Comparison of ENCODE assay signal across 20 cellular contexts in genomic region chr10:83538047-83538446, GRCh38.
A peak's percentile ranks its signal among the peaks of the same experiment; 100 is the strongest.
DNase-seq lines count a peak whose midpoint lies in the region; ATAC-seq and TF ChIP-seq lines count a peak whose summit lies in the region.
"Had no signal": no experiment of that assay in that cellular context is flagged by ENCODE, and none has a peak within 500 bp of the region (broad histone marks: within the 10 kb centered on the region; RNA-seq: fewer than 3 reads in every experiment).

No MANE protein-coding gene starts in this region.

- no peak overlapping the region for H2BK15ac ChIP-seq in mesenchymal stem cell (ENCODE audit: low read depth, poor library complexity, severe bottlenecking)

- H2BK5ac ChIP-seq in mesenchymal stem cell (ENCODE audit: low read depth, low read length, poor library complexity, severe bottlenecking): peak overlapping the region; percentile 89

- H3K4me2 ChIP-seq in mesenchymal stem cell (ENCODE audit: low read length, poor library complexity, severe bottlenecking): no peak overlapping the region
- H3K4me2 ChIP-seq: A549, BLaER1 had no signal

- peaks cover 2% of the 10 kb centered on the region for H3K4me1 ChIP-seq in mesenchymal stem cell (ENCODE audit: control insufficient read depth, insufficient read depth, low read depth, low read length)
- H3K4me1 ChIP-seq: A549 had no signal

- no peaks in the 10 kb centered on the region for H3K36me3 ChIP-seq in mesenchymal stem cell (ENCODE audit: control insufficient read depth in 1 of 2, insufficient read depth in 2 of 2, low read depth in 1 of 2, low read length in 2 of 2)
- H3K36me3 ChIP-seq: BLaER1 had no signal

- no peak overlapping the region for H3K4me3 ChIP-seq in mesenchymal stem cell (ENCODE audit: insufficient read depth in 1 of 2, low read depth in 1 of 2, low read length in 2 of 2)
- H3K4me3 ChIP-seq: A549, BLaER1 had no signal

- H4K91ac ChIP-seq in mesenchymal stem cell (ENCODE audit: low read length): no peak overlapping the region

- peak overlapping the region; percentile 96 for H2AK5ac ChIP-seq in mesenchymal stem cell (ENCODE audit: low read length, severe bottlenecking)

- no peak for TF ChIP-seq CTCF in omental fat pad (IDR thresholded peaks at IDR 0.05)

- no peak overlapping the region for H3K4ac ChIP-seq in mesenchymal stem cell (ENCODE audit: low read depth in 1 of 2, low read length in 2 of 2)

- H2BK12ac ChIP-seq in mesenchymal stem cell (ENCODE audit: low read length in 2 of 2): peak overlapping the region in 1 of 2 experiments; percentile 46

- H3K79me1 ChIP-seq in mesenchymal stem cell (replicated peaks; ENCODE audit: low read length, poor library complexity, severe bottlenecking): no peaks in the 10 kb centered on the region

- no peak overlapping the region for H2BK120ac ChIP-seq in mesenchymal stem cell (ENCODE audit: low read depth, low read length)

- no peak overlapping the region for H3K23ac ChIP-seq in mesenchymal stem cell (ENCODE audit: low read length in 2 of 2)

- peak; percentile 19 for DNase-seq in DMS53 (lab: John Stamatoyannopoulos, UW)
- DNase-seq in DMS53 treated with DMSO at 0.1 percent for 48 hours (lab: John Stamatoyannopoulos, UW; ENCODE audit: unreplicated experiment): no peak
- peak; percentile 10 for DNase-seq in DMS 273 treated with DMSO at 0.1 percent for 48 hours (lab: John Stamatoyannopoulos, UW)
- DNase-seq in NCI-H446 treated with DMSO at 0.1 percent for 48 hours (lab: John Stamatoyannopoulos, UW): peak; percentile 76
- no peak for DNase-seq in mesenchymal stem cell
- DNase-seq in omental fat pad (ENCODE audit: low spot score): no peak
- DNase-seq in activated CD4-positive, alpha-beta T cell treated with anti-CD3 and anti-CD28 coated beads for 4 hours: no peak
- DNase-seq: AML-193; CD4-positive, alpha-beta memory T cell; DMS79; GDM1; GOT3; H7; HFFc6; IMR-90 had no signal

- H3K18ac ChIP-seq in mesenchymal stem cell (ENCODE audit: low read depth in 1 of 2, low read length in 2 of 2): no peak overlapping the region

- peak overlapping the region; percentile 67 for H3K27ac ChIP-seq in mesenchymal stem cell (ENCODE audit: low read length, poor library complexity, severe bottlenecking)
- H3K27ac ChIP-seq: 22Rv1, A549, BLaER1 had no signal

- H2AFZ ChIP-seq in mesenchymal stem cell (ENCODE audit: low read depth, low read length): no peak overlapping the region

- H3K27me3 ChIP-seq in mesenchymal stem cell (ENCODE audit: control insufficient read depth in 1 of 2, insufficient read depth in 1 of 2, low read length in 2 of 2): no peaks in the 10 kb centered on the region
- H3K27me3 ChIP-seq: BLaER1 had no signal

- H3K14ac ChIP-seq in mesenchymal stem cell (ENCODE audit: low read length in 2 of 2): no peak overlapping the region

- no peaks in the 10 kb centered on the region for H3K9me3 ChIP-seq in mesenchymal stem cell (ENCODE audit: control insufficient read depth, low read length)
- H3K9me3 ChIP-seq: A549, BLaER1 had no signal

- H3K9ac ChIP-seq in mesenchymal stem cell (ENCODE audit: low read length): no peak overlapping the region
- H3K9ac ChIP-seq: BLaER1 had no signal

- ATAC-seq in GM19463 (IDR thresholded peaks at IDR 0.05; ENCODE audit: unreplicated experiment) (no peak), omental fat pad (ENCODE audit: low FRiP score) (no peak)
- ATAC-seq: A549, HCT116 had no signal

- no peak overlapping the region for H4K8ac ChIP-seq in mesenchymal stem cell (ENCODE audit: low read length)

Comparison
In these comparisons a context has a peak if more than half of its experiments do, and no peak if none do; other contexts are left out.
1. DNase-seq: peak in DMS53 (single experiment), DMS 273 treated with DMSO at 0.1 percent for 48 hours (single experiment) and NCI-H446 treated with DMSO at 0.1 percent for 48 hours (single experiment); none in DMS53 treated with DMSO at 0.1 percent for 48 hours (single experiment), mesenchymal stem cell (single experiment), omental fat pad (single experiment) and activated CD4-positive, alpha-beta T cell treated with anti-CD3 and anti-CD28 coated beads for 4 hours (0 of 2).